In genomic region chr19:13135068-13136062, GRCh38 we compare ENCODE assay signal across 17 cellular contexts. TPM values are rescaled to one million over a fixed set of nuclear protein-coding genes. Genes with fewer than 3 reads are reported as not detected.
DNase-seq lines count a peak whose midpoint lies in the region; ATAC-seq and TF ChIP-seq lines count a peak whose summit lies in the region.
"Had no signal": no experiment of that assay in that cellular context is flagged by ENCODE, and none has a peak within 500 bp of the region (broad histone marks: within the 10 kb centered on the region; RNA-seq: fewer than 3 reads in every experiment).

No MANE protein-coding gene starts in this region.

- POLR2A ChIA-PET in MCF 10A (lab: Yijun Ruan, JAX), result no interaction called here

- H3K27me3 Mint-ChIP-seq in MCF 10A (ENCODE audit: insufficient read depth, unreplicated experiment), result no peaks in the 10 kb centered on the region

- H3K9ac ChIP-seq in stomach smooth muscle (ENCODE audit: low read length in 2 of 2), result no peak overlapping the region
- H3K9ac ChIP-seq: BLaER1, KMS-11 had no signal

- DNase-seq in breast epithelium (ENCODE audit: low spot score in 2 of 2), result no peak
- no peak for DNase-seq in MCF 10A (ENCODE audit: unreplicated experiment)
- no peak for DNase-seq in lung (ENCODE audit: low spot score)
- DNase-seq in NCI-H510A treated with DMSO at 0.1 percent for 48 hours (lab: John Stamatoyannopoulos, UW), result no peak
- DNase-seq in UCSD-AML1 (lab: John Stamatoyannopoulos, UW; ENCODE audit: unreplicated experiment), result no peak
- DNase-seq in dedifferentiated amniotic fluid mesenchymal stem cell (ENCODE audit: extremely low spot score), result no peak
- DNase-seq: CD8-positive, alpha-beta T cell; NCI-H1092; NCI-H2227 treated with DMSO at 0.1 percent for 48 hours; NCI-H524 treated with DMSO at 0.1 percent for 48 hours had no signal

- H3K4me3 Mint-ChIP-seq in MCF 10A (ENCODE audit: unreplicated experiment), result no peak overlapping the region
- H3K4me3 Mint-ChIP-seq: CD8-positive, alpha-beta T cell had no signal

- 95% methylated on average over 60 of the region's 60 CpGs for WGBS in lung, 2 donors

- no peak for TF ChIP-seq POLR2A in breast epithelium (IDR thresholded peaks at IDR 0.05)

- no peaks in the 10 kb centered on the region for H3K4me1 Mint-ChIP-seq in MCF 10A (ENCODE audit: insufficient read depth, unreplicated experiment)

- H3K36me3 Mint-ChIP-seq in MCF 10A (ENCODE audit: insufficient read depth, unreplicated experiment), result peaks cover 55% of the 10 kb centered on the region

- H3K4me3 ChIP-seq in breast epithelium (peak overlapping the region in 2 of 3 donors; percentile 30 to 39), lung (no peak overlapping the region), stomach smooth muscle (ENCODE audit: low read length in 2 of 2) (no peak overlapping the region)
- H3K4me3 ChIP-seq: BLaER1 had no signal

- no peaks in the 10 kb centered on the region for H3K9me3 ChIP-seq in breast epithelium
- no peaks in the 10 kb centered on the region for H3K9me3 ChIP-seq in lung (ENCODE audit: control insufficient read depth in 2 of 2, insufficient read depth in 1 of 2, low read length in 1 of 2)
- H3K9me3 ChIP-seq in stomach smooth muscle (ENCODE audit: control insufficient read depth in 2 of 2, low read length in 2 of 2), result no peaks in the 10 kb centered on the region
- H3K9me3 ChIP-seq: BLaER1 had no signal

- ATAC-seq in lung (ENCODE audit: insufficient read depth, low FRiP score), result no peak
- ATAC-seq: CD8-positive, alpha-beta T cell had no signal

- BruUV-seq in MCF 10A (replicated peaks; lab: Mats Ljungman, UMichigan), result no TSS peak

- H3K36me3 ChIP-seq in breast epithelium, result peaks cover 5% of the 10 kb centered on the region
- H3K36me3 ChIP-seq in lung (ENCODE audit: control insufficient read depth in 2 of 2, insufficient read depth in 2 of 2, low read length in 2 of 2), result peaks cover 11 to 35% of the 10 kb centered on the region in 2 donors
- H3K36me3 ChIP-seq in stomach smooth muscle (ENCODE audit: control insufficient read depth in 2 of 2, insufficient read depth in 2 of 2, low read length in 2 of 2), result peaks cover 9 to 22% of the 10 kb centered on the region in 2 donors

- H3K27me3 ChIP-seq in breast epithelium (no peaks in the 10 kb centered on the region), lung (ENCODE audit: control insufficient read depth, insufficient read depth) (no peaks in the 10 kb centered on the region), stomach smooth muscle (ENCODE audit: control insufficient read depth in 1 of 2, insufficient read depth in 2 of 2, low read length in 2 of 2) (no peaks in the 10 kb centered on the region)
- H3K27me3 ChIP-seq: BLaER1 had no signal

- CTCF ChIA-PET in MCF 10A (lab: Yijun Ruan, JAX), result interaction anchor here (0.8 to 1.2 kb wide), 3 partner anchors 20 to 158 kb away, joined by 3 read pairs; no protein-coding TSS in a partner anchor

- H3K4me1 ChIP-seq in breast epithelium, result no peaks in the 10 kb centered on the region
- H3K4me1 ChIP-seq in lung (ENCODE audit: control insufficient read depth in 2 of 2, insufficient read depth in 2 of 2, low read length in 2 of 2), result peaks cover 3 to 20% of the 10 kb centered on the region in 2 donors
- H3K4me1 ChIP-seq in stomach smooth muscle (ENCODE audit: control insufficient read depth, insufficient read depth, low read length), result peaks cover 16% of the 10 kb centered on the region

- TF ChIP-seq CTCF in breast epithelium (IDR thresholded peaks at IDR 0.05) (no peak), MCF 10A (IDR thresholded peaks at IDR 0.05; ENCODE audit: unreplicated experiment) (no peak), lung (IDR thresholded peaks at IDR 0.05; ENCODE audit: control extremely low read depth, extremely low read depth) (no peak)

- no peak overlapping the region for H3K27ac Mint-ChIP-seq in MCF 10A (ENCODE audit: low read depth, unreplicated experiment)
- H3K27ac Mint-ChIP-seq: CD8-positive, alpha-beta T cell had no signal

- H3K27ac ChIP-seq in breast epithelium (peak overlapping the region in 1 of 2 donors; percentile 23), angular gyrus (ENCODE audit: low read depth, low read length) (peak overlapping the region; percentile 68), lung (ENCODE audit: low read depth in 1 of 2, low read length in 1 of 2) (peak overlapping the region; percentile 51 to 67), stomach smooth muscle (ENCODE audit: low read length) (peak overlapping the region; percentile 18)
- H3K27ac ChIP-seq: BLaER1, KMS-11 had no signal

- no peaks in the 10 kb centered on the region for H3K9me3 Mint-ChIP-seq in MCF 10A (ENCODE audit: unreplicated experiment)
- H3K9me3 Mint-ChIP-seq: CD8-positive, alpha-beta T cell had no signal

- intact Hi-C loops in breast epithelium (cut with DNase I; ENCODE audit: low total_unique reads), result loop anchor here (1.0 kb wide), 1 partner anchor 11 kb away; no protein-coding TSS in a partner anchor
- intact Hi-C loops in MCF 10A (cut with micrococcal nuclease), result no loop called here

RNA-seq across cellular contexts. Expression of gene STX10, which starts 14.8 kb away (rescaled TPM):
- total RNA-seq in breast epithelium, result 10 to 100 TPM; 74.6 to 78.3 (median 75.2) TPM
- total RNA-seq in MCF 10A (2022), result 35.2 and 37.9 TPM in 2 replicates
- total RNA-seq in lung, result 10 to 100 TPM; 45.8 to 94.3 TPM
- polyA plus RNA-seq in lung, result 100 to 1,000 TPM; 128 to 136 TPM

RNA-seq across cellular contexts. Expression of gene IER2, which starts 14.8 kb away (rescaled TPM):
- total RNA-seq in breast epithelium (100 to 1,000 TPM in 1 of 3 donors, 10 to 100 TPM in 2; 20.6 to 146 (median 79.6) TPM), MCF 10A (2022) (63.0 and 92.3 TPM in 2 replicates), lung (10 to 100 TPM; 29.8 to 93.5 TPM)
- 100 to 1,000 TPM in 1 of 2 donors, 10 to 100 TPM in 1; 92.5 to 242 TPM for polyA plus RNA-seq in lung

RNA-seq across cellular contexts. Expression of gene NACC1, which starts 17.3 kb away (rescaled TPM):
- 10 to 100 TPM in 2 of 3 donors, 1 to 10 TPM in 1; 8.5 to 20.5 (median 19.7) TPM for total RNA-seq in breast epithelium
- total RNA-seq in MCF 10A (2022), result 55.9 and 67.3 TPM in 2 replicates
- total RNA-seq in lung, result 10 to 100 TPM; 18.4 to 94.8 TPM
- polyA plus RNA-seq in lung, result 10 to 100 TPM; 51.6 to 64.9 TPM

RNA-seq across cellular contexts. Expression of gene TRMT1, which starts 18.8 kb away (rescaled TPM):
- total RNA-seq in breast epithelium, result 10 to 100 TPM; 29.7 to 37.4 (median 31.7) TPM
- total RNA-seq in MCF 10A (2022), result 47.5 and 63.2 TPM in 2 replicates
- 10 to 100 TPM; 14.4 to 41.4 TPM for total RNA-seq in lung
- 10 to 100 TPM; 46.1 to 48.2 TPM for polyA plus RNA-seq in lung

RNA-seq across cellular contexts. Expression of gene LYL1, which starts 32.7 kb away (rescaled TPM):
- total RNA-seq in breast epithelium (10 to 100 TPM in 1 of 3 donors, 1 to 10 TPM in 2; 7.0 to 21.0 (median 9.2) TPM), MCF 10A (2022) (not detected in 2 replicates), lung (10 to 100 TPM; 12.9 to 25.9 TPM)
- polyA plus RNA-seq in lung, result 10 to 100 TPM; 15.5 to 34.1 TPM
- total RNA-seq: A172, H4, M059J had no signal

Comparison
In these comparisons a context has a peak if more than half of its experiments do, and no peak if none do; other contexts are left out.
1. H3K4me3 ChIP-seq: peak in breast epithelium (2 of 3); none in lung (single experiment) and stomach smooth muscle (0 of 2).